In genomic region chr5:141523991-141524390, GRCh38 we compare ENCODE assay signal across 10 cellular contexts. TPM values are rescaled to one million over a fixed set of nuclear protein-coding genes. Genes with fewer than 3 reads are reported as not detected.
DNase-seq lines count a peak whose midpoint lies in the region; ATAC-seq, FAIRE-seq and TF ChIP-seq lines count a peak whose summit lies in the region.
"Had no signal": no experiment of that assay in that cellular context is flagged by ENCODE, and none has a peak within 500 bp of the region (broad histone marks: within the 10 kb centered on the region; RNA-seq: fewer than 3 reads in every experiment).

No MANE protein-coding gene starts in this region.

- CTCF ChIA-PET in HepG2 (lab: Yijun Ruan, JAX; ENCODE audit: low intra/inter-chr PET ratio, low total read pairs), result interaction anchor here (1.2 to 2.2 kb wide), 11 partner anchors 12 to 301 kb away, joined by 3 to 13 read pairs (median 6); partner anchors contain the start of genes PCDHB14, PCDHGA1, PCDHGA10 and PCDHGA11

- 94% methylated on average over 8 of the region's 8 CpGs for WGBS in HUES64
- 97% methylated on average over 8 of the region's 8 CpGs for WGBS in HepG2 (ENCODE audit: low lambda C conversion rate)
- WGBS in stomach, 5 donors, result 84 to 91% (median 89%) methylated on average over 8 of the region's 8 CpGs

- H3K27me3 ChIP-seq in HUES64 (ENCODE audit: insufficient read depth, low read length), result no peaks in the 10 kb centered on the region
- no peaks in the 10 kb centered on the region for H3K27me3 ChIP-seq in brain microvascular endothelial cell (replicated peaks)
- H3K27me3 ChIP-seq in HepG2 (ENCODE audit: control insufficient read depth in 1 of 2, insufficient read depth in 2 of 2, low read length in 2 of 2), result no peaks in the 10 kb centered on the region
- no peaks in the 10 kb centered on the region for H3K27me3 ChIP-seq in stomach

- H3K4me3 ChIP-seq in HUES64 (ENCODE audit: low read length) (no peak overlapping the region), brain microvascular endothelial cell (ENCODE audit: low read depth, low read length) (no peak overlapping the region), HepG2 (replicated peaks in 1 of 3; ENCODE audit: insufficient read depth in 1 of 3, low read depth in 2 of 3, low read length in 3 of 3) (no peak overlapping the region), stomach (no peak overlapping the region)

- ATAC-seq in HepG2 (no peak), GM18909 (IDR thresholded peaks at IDR 0.05; ENCODE audit: poor library complexity, unreplicated experiment) (no peak)

- DNase-seq in brain microvascular endothelial cell, result no peak
- no peak for DNase-seq in HepG2 (ENCODE audit: low spot score)
- DNase-seq in stomach, result no peak
- DNase-seq in activated gamma-delta T cell treated with Interleukin-2 at 50 U/mL for 16 hours, result no peak
- DNase-seq in dedifferentiated amniotic fluid mesenchymal stem cell (ENCODE audit: extremely low spot score), result no peak
- no peak for DNase-seq in GM19238 (ENCODE audit: insufficient read length, low spot score)
- DNase-seq: activated T-cell treated with anti-CD3 and anti-CD28 coated beads for 4 hours had no signal

- H4K20me1 ChIP-seq in HepG2 (ENCODE audit: insufficient read depth, low read length), result peaks cover 5% of the 10 kb centered on the region; the same call in 1 of the 2 replicates

- H3K9me3 ChIP-seq in HUES64 (ENCODE audit: insufficient read depth, low read depth, low read length) (no peaks in the 10 kb centered on the region), HepG2 (ENCODE audit: low read length) (no peaks in the 10 kb centered on the region), stomach (no peaks in the 10 kb centered on the region)

- POLR2A ChIA-PET in HepG2 (lab: Yijun Ruan, JAX), result interaction anchor here (0.7 kb wide), 1 partner anchor 203 kb away, joined by 3 read pairs; the partner anchor contains the start of gene TAF7

- no peaks in the 10 kb centered on the region for H3K79me2 ChIP-seq in HepG2 (ENCODE audit: insufficient read depth, low read length)

- TF ChIP-seq POLR2A in HepG2 (IDR thresholded peaks at IDR 0.05; ENCODE audit: insufficient read depth in 1 of 2, low read depth in 2 of 2, low read length in 2 of 2) (no peak), stomach (IDR thresholded peaks at IDR 0.05) (no peak)

- no peak overlapping the region for H3K4me2 ChIP-seq in HepG2 (ENCODE audit: low read depth, low read length)

- in situ Hi-C loops in brain microvascular endothelial cell (cut with HindIII; ENCODE audit: low pct_ligation_motif_present, low sequenced_read_pairs) (loop anchor here (25.0 kb wide), 1 partner anchor 112 kb away; the partner anchor contains the start of genes PCDHGA10, PCDHGA11, PCDHGA9 and PCDHGB6), HepG2 (cut with HindIII; ENCODE audit: extremely low pct_ligation_motif_present, low pct_unique_long_range_greater_than_20kb) (loop anchor here (5.0 to 10.0 kb wide), 2 partner anchors 107 to 169 kb away; partner anchors contain the start of genes PCDHGA4, PCDHGB1, PCDHGB2 and PCDHGB7)

- H3K36me3 ChIP-seq in HUES64 (ENCODE audit: insufficient read depth, low read length), result peaks cover 83% of the 10 kb centered on the region
- peaks cover 30% of the 10 kb centered on the region for H3K36me3 ChIP-seq in brain microvascular endothelial cell (replicated peaks)
- H3K36me3 ChIP-seq in HepG2 (replicated peaks in 1 of 2; ENCODE audit: control insufficient read depth in 1 of 2, insufficient read depth in 2 of 2, low read length in 2 of 2), result peaks cover 34 to 80% of the 10 kb centered on the region in 2 experiments
- peaks cover 22 to 86% (median 85%) of the 10 kb centered on the region in 4 donors for H3K36me3 ChIP-seq in stomach

- TF ChIP-seq EP300 in HepG2 (IDR thresholded peaks at IDR 0.05; ENCODE audit: low read depth in 2 of 2, low read length in 2 of 2) (no peak), HepG2 (CRISPR knock-in tag; IDR thresholded peaks at IDR 0.05; ENCODE audit: borderline replicate concordance) (no peak), stomach (IDR thresholded peaks at IDR 0.05) (no peak)

- H3K4me1 ChIP-seq in HUES64 (ENCODE audit: insufficient read depth, low read length) (peaks cover 26% of the 10 kb centered on the region), HepG2 (ENCODE audit: insufficient read depth, low read length) (peaks cover 50% of the 10 kb centered on the region), stomach (peaks cover 16 to 75% (median 42%) of the 10 kb centered on the region in 4 donors)

- no peak for FAIRE-seq in HepG2 (lab: Jason Lieb, UNC)

- TF ChIP-seq CTCF in brain microvascular endothelial cell (IDR thresholded peaks at IDR 0.05; ENCODE audit: low read depth, low read length, missing control alignments) (no peak), HepG2 (CRISPR knock-in tag; IDR thresholded peaks at IDR 0.05) (no peak), stomach (IDR thresholded peaks at IDR 0.05) (no peak)

- H2AFZ ChIP-seq in HepG2 (ENCODE audit: low read length), result no peak overlapping the region

- H3K9ac ChIP-seq in HUES64 (ENCODE audit: low read depth, low read length), result no peak overlapping the region
- H3K9ac ChIP-seq in HepG2 (ENCODE audit: insufficient read depth, low read depth, low read length), result no peak overlapping the region

- no TSS peak for BruUV-seq in HepG2 (replicated peaks; lab: Mats Ljungman, UMichigan)

- intact Hi-C loops in HepG2 (cut with micrococcal nuclease; ENCODE audit: unreplicated experiment), result loop anchor here (5.0 to 10.0 kb wide), 2 partner anchors 169 to 302 kb away; partner anchors contain the start of genes PCDHB14, PCDHGA4, PCDHGB1 and PCDHGB2
- intact Hi-C loops in stomach (cut with DNase I; ENCODE audit: low total_unique reads), result loop anchor here (10.0 kb wide), 2 partner anchors 49 to 109 kb away; partner anchors contain the start of genes PCDHGA10, PCDHGB7 and PCDHGC3

- TF ChIP-seq RAD21 in HepG2 (CRISPR knock-in tag; IDR thresholded peaks at IDR 0.05), result no peak

- H3K27ac ChIP-seq in HUES64 (ENCODE audit: low read depth, low read length) (peak overlapping the region; percentile 19; the same call in 1 of the 2 replicates), brain microvascular endothelial cell (peak overlapping the region; percentile 51), HepG2 (ENCODE audit: extremely low read length, insufficient read depth, low read length) (peak overlapping the region; percentile 34), stomach (peak overlapping the region in 4 of 5 donors; percentile 24 to 76 (median 52))

RNA-seq across cellular contexts. Expression of gene PCDHGC5, which starts 35.1 kb away (rescaled TPM):
- 1.1 TPM for polyA plus RNA-seq in HUES64 (2013, experiment 1 of 2)
- 1.1 TPM for polyA plus RNA-seq in HUES64 (2013, experiment 2 of 2)
- total RNA-seq in HepG2 (2016; rRNA removed; fragmentation: Illumina TruSeq; extraction: Trizol) (not detected in 2 replicates), stomach (1 to 10 TPM in 3 of 5 donors, not detected in 2; 2.0 to 3.5 (median 2.7) TPM)
- not detected in 2 replicates for total RNA-seq in HepG2 (2016; cell fraction: cytosol; rRNA removed; fragmentation: Illumina TruSeq; extraction: Trizol; ENCODE audit: low read depth)
- total RNA-seq in HepG2 (2016; cell fraction: insoluble cytoplasmic fraction; rRNA removed; fragmentation: Illumina TruSeq; extraction: Trizol), result 0.06 TPM in 1 of 2 replicates, not detected in the other
- total RNA-seq in HepG2 (2016; cell fraction: membrane; rRNA removed; fragmentation: Illumina TruSeq; extraction: Trizol), result not detected in 2 replicates
- total RNA-seq in HepG2 (2016; cell fraction: nucleus; rRNA removed; fragmentation: Illumina TruSeq; extraction: Trizol), result 0.13 TPM in 1 of 2 replicates, not detected in the other
- polyA plus RNA-seq in HepG2 (2011; rRNA removed) (0.03 TPM in 1 of 2 replicates, not detected in the other), stomach (under 1 TPM in 2 of 3 donors, not detected in 1; 0.08 to 0.12 TPM)
- polyA plus RNA-seq in HepG2 (2011; cell fraction: cytosol; rRNA removed), result not detected in 2 replicates
- 0.21 and 0.23 TPM in 2 replicates for polyA plus RNA-seq in HepG2 (2011; cell fraction: nucleus; rRNA removed)
- polyA plus RNA-seq in HepG2 (2012), result not detected in 2 replicates
- not detected in 2 replicates for polyA plus RNA-seq in HepG2 (2016; cell fraction: cytosol; fragmentation: Illumina TruSeq; extraction: Trizol; ENCODE audit: low read depth)
- not detected in 2 replicates for polyA plus RNA-seq in HepG2 (2016; cell fraction: insoluble cytoplasmic fraction; fragmentation: Illumina TruSeq; extraction: Trizol; ENCODE audit: low read depth)
- not detected in 2 replicates for polyA plus RNA-seq in HepG2 (2016; cell fraction: membrane; fragmentation: Illumina TruSeq; extraction: Trizol; ENCODE audit: low read depth)
- polyA plus RNA-seq in HepG2 (2016; cell fraction: nucleus; fragmentation: Illumina TruSeq; extraction: Trizol; ENCODE audit: insufficient read depth, low read depth), result 0.25 TPM in 1 of 2 replicates, not detected in the other
- 0.74 TPM in 1 of 2 replicates, not detected in the other for polyA minus RNA-seq in HepG2 (2011; rRNA and poly(A)+ RNA removed; ENCODE audit: low replicate concordance)
- not detected in 2 replicates for polyA minus RNA-seq in HepG2 (2011; cell fraction: cytosol; rRNA and poly(A)+ RNA removed)
- 0.37 and 0.39 TPM in 2 replicates for polyA minus RNA-seq in HepG2 (2011; cell fraction: nucleus; rRNA and poly(A)+ RNA removed)
- total RNA-seq: CD4-positive, alpha-beta memory T cell had no signal
- polyA plus RNA-seq: CD4-positive, alpha-beta memory T cell had no signal

RNA-seq across cellular contexts. Expression of gene PCDHGC4, which starts 39.2 kb away (rescaled TPM):
- polyA plus RNA-seq in HUES64 (2013, experiment 1 of 2), result 16.4 TPM
- polyA plus RNA-seq in HUES64 (2013, experiment 2 of 2), result 20.7 TPM
- 0.07 TPM in 1 of 2 replicates, not detected in the other for total RNA-seq in HepG2 (2016; rRNA removed; fragmentation: Illumina TruSeq; extraction: Trizol)
- total RNA-seq in HepG2 (2016; cell fraction: cytosol; rRNA removed; fragmentation: Illumina TruSeq; extraction: Trizol; ENCODE audit: low read depth), result not detected in 2 replicates
- 0.11 TPM in 1 of 2 replicates, not detected in the other for total RNA-seq in HepG2 (2016; cell fraction: insoluble cytoplasmic fraction; rRNA removed; fragmentation: Illumina TruSeq; extraction: Trizol)
- total RNA-seq in HepG2 (2016; cell fraction: membrane; rRNA removed; fragmentation: Illumina TruSeq; extraction: Trizol), result not detected in 2 replicates
- 0.44 and 0.47 TPM in 2 replicates for total RNA-seq in HepG2 (2016; cell fraction: nucleus; rRNA removed; fragmentation: Illumina TruSeq; extraction: Trizol)
- 0.10 TPM in 1 of 2 replicates, not detected in the other for polyA plus RNA-seq in HepG2 (2011; rRNA removed)
- not detected in 2 replicates for polyA plus RNA-seq in HepG2 (2011; cell fraction: cytosol; rRNA removed)
- polyA plus RNA-seq in HepG2 (2011; cell fraction: nucleus; rRNA removed), result 0.07 and 0.11 TPM in 2 replicates
- polyA plus RNA-seq in HepG2 (2012), result not detected in 2 replicates
- polyA plus RNA-seq in HepG2 (2016; cell fraction: cytosol; fragmentation: Illumina TruSeq; extraction: Trizol; ENCODE audit: low read depth), result not detected in 2 replicates
- not detected in 2 replicates for polyA plus RNA-seq in HepG2 (2016; cell fraction: insoluble cytoplasmic fraction; fragmentation: Illumina TruSeq; extraction: Trizol; ENCODE audit: low read depth)
- polyA plus RNA-seq in HepG2 (2016; cell fraction: membrane; fragmentation: Illumina TruSeq; extraction: Trizol; ENCODE audit: low read depth), result not detected in 2 replicates
- polyA plus RNA-seq in HepG2 (2016; cell fraction: nucleus; fragmentation: Illumina TruSeq; extraction: Trizol; ENCODE audit: insufficient read depth, low read depth), result not detected in 2 replicates
- 0.21 and 0.34 TPM in 2 replicates for polyA minus RNA-seq in HepG2 (2011; rRNA and poly(A)+ RNA removed; ENCODE audit: low replicate concordance)
- not detected in 2 replicates for polyA minus RNA-seq in HepG2 (2011; cell fraction: cytosol; rRNA and poly(A)+ RNA removed)
- 0.39 and 0.99 TPM in 2 replicates for polyA minus RNA-seq in HepG2 (2011; cell fraction: nucleus; rRNA and poly(A)+ RNA removed)
- total RNA-seq in stomach, result 10 to 100 TPM in 1 of 5 donors, 1 to 10 TPM in 2, under 1 TPM in 1, not detected in 1; 0.87 to 15.4 (median 5.0) TPM
- not detected for polyA plus RNA-seq in stomach
- total RNA-seq: CD4-positive, alpha-beta memory T cell had no signal

RNA-seq across cellular contexts. Expression of gene PCDHGC3, which starts 48.2 kb away (rescaled TPM):
- 34.6 TPM for polyA plus RNA-seq in HUES64 (2013, experiment 1 of 2)
- polyA plus RNA-seq in HUES64 (2013, experiment 2 of 2), result 46.7 TPM
- 0.20 and 0.21 TPM in 2 replicates for total RNA-seq in HepG2 (2016; rRNA removed; fragmentation: Illumina TruSeq; extraction: Trizol)
- total RNA-seq in HepG2 (2016; cell fraction: cytosol; rRNA removed; fragmentation: Illumina TruSeq; extraction: Trizol; ENCODE audit: low read depth), result not detected in 2 replicates
- 0.15 and 0.80 TPM in 2 replicates for total RNA-seq in HepG2 (2016; cell fraction: insoluble cytoplasmic fraction; rRNA removed; fragmentation: Illumina TruSeq; extraction: Trizol)
- 0.22 and 0.34 TPM in 2 replicates for total RNA-seq in HepG2 (2016; cell fraction: membrane; rRNA removed; fragmentation: Illumina TruSeq; extraction: Trizol)
- 0.63 and 0.87 TPM in 2 replicates for total RNA-seq in HepG2 (2016; cell fraction: nucleus; rRNA removed; fragmentation: Illumina TruSeq; extraction: Trizol)
- 0.20 and 0.30 TPM in 2 replicates for polyA plus RNA-seq in HepG2 (2011; rRNA removed)
- polyA plus RNA-seq in HepG2 (2011; cell fraction: cytosol; rRNA removed), result 0.11 and 0.19 TPM in 2 replicates
- 0.21 and 0.23 TPM in 2 replicates for polyA plus RNA-seq in HepG2 (2011; cell fraction: nucleus; rRNA removed)
- 0.11 and 0.71 TPM in 2 replicates for polyA plus RNA-seq in HepG2 (2012)
- polyA plus RNA-seq in HepG2 (2016; cell fraction: cytosol; fragmentation: Illumina TruSeq; extraction: Trizol; ENCODE audit: low read depth), result 0.09 and 0.20 TPM in 2 replicates
- polyA plus RNA-seq in HepG2 (2016; cell fraction: insoluble cytoplasmic fraction; fragmentation: Illumina TruSeq; extraction: Trizol; ENCODE audit: low read depth), result 0.51 and 0.79 TPM in 2 replicates
- 0.39 and 0.57 TPM in 2 replicates for polyA plus RNA-seq in HepG2 (2016; cell fraction: membrane; fragmentation: Illumina TruSeq; extraction: Trizol; ENCODE audit: low read depth)
- 3.5 and 4.2 TPM in 2 replicates for polyA plus RNA-seq in HepG2 (2016; cell fraction: nucleus; fragmentation: Illumina TruSeq; extraction: Trizol; ENCODE audit: insufficient read depth, low read depth)
- polyA minus RNA-seq in HepG2 (2011; rRNA and poly(A)+ RNA removed; ENCODE audit: low replicate concordance), result 0.24 TPM in 1 of 2 replicates, not detected in the other
- 0.20 TPM in 1 of 2 replicates, not detected in the other for polyA minus RNA-seq in HepG2 (2011; cell fraction: cytosol; rRNA and poly(A)+ RNA removed)
- 0.77 and 0.87 TPM in 2 replicates for polyA minus RNA-seq in HepG2 (2011; cell fraction: nucleus; rRNA and poly(A)+ RNA removed)
- total RNA-seq in stomach, result 10 to 100 TPM in 4 of 5 donors, 1 to 10 TPM in 1; 7.6 to 35.8 (median 18.8) TPM
- 10 to 100 TPM; 20.0 to 30.3 (median 29.1) TPM for polyA plus RNA-seq in stomach

Comparison
In these comparisons a context has a peak if more than half of its experiments do, and no peak if none do; other contexts are left out.
1. RNA of gene PCDHGC3, which starts 48.2 kb away (total RNA-seq): 7.6 to 35.8 TPM in stomach; 0.15 to 0.87 TPM in HepG2; every median in the first group is over 4 times any median in the second.
2. Peak in every context shown above with its lines, with median percentiles within 50 percentile points of each other: H3K27ac ChIP-seq.